19 cellular contexts compared by ENCODE assay signal in the genomic region with DNA sequence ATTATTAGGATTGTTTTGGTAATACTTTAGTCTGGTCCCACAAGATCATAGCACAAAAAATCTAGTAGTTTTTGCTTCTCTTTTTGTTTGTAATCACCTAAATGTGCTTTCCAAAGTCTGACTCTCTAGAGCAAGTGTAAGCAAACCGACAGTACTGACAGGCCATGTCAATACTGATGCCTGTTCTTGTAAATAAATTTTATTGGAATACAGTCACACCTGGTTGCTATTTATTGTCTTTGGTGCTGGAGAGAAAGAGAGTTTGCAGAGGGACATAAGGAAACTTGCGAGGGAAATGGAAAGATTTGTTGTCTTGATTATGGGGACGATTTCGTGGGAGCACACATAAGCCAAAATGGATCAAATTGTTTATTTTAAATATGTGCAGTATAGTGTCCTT.
"Had no signal": no experiment of that assay in that cellular context is flagged by ENCODE, and none has a peak within 500 bp of the region (broad histone marks: within the 10 kb centered on the region; RNA-seq: fewer than 3 reads in every experiment).

No MANE protein-coding gene starts in this region.

- DNase-seq: Kasumi-1, MV-4-11, NCI-H1048, NCI-H1105, NCI-H1436 treated with DMSO at 0.1 percent for 48 hours, NCI-H1694, NCI-H1930, NCI-H2081, NCI-H2107, NCI-H2227 treated with DMSO at 0.1 percent for 48 hours, NCI-H524, NCI-H526 treated with DMSO at 0.1 percent for 48 hours, NCI-H748 treated with DMSO at 0.1 percent for 48 hours, Peyer's patch, SHP77 treated with DMSO at 0.1 percent for 48 hours, SJCRH30 had no signal

- H3K36me3 ChIP-seq: Peyer's patch, SJCRH30 had no signal

- H3K4me3 ChIP-seq: K562, Peyer's patch, SJCRH30 had no signal

- H3K36me3 Mint-ChIP-seq: IgD-negative memory B cell had no signal

- H3K9me3 ChIP-seq: Peyer's patch, SJCRH30 had no signal

- H3K27me3 ChIP-seq: Peyer's patch, SJCRH30 had no signal

- H3K27ac ChIP-seq: KMS-11, Peyer's patch, SJCRH30 had no signal

- H3K4me3 Mint-ChIP-seq: IgD-negative memory B cell had no signal

- H3K4me1 ChIP-seq: Peyer's patch, SJCRH30 had no signal

- H3K4me1 Mint-ChIP-seq: IgD-negative memory B cell had no signal

- H3K27ac Mint-ChIP-seq: IgD-negative memory B cell had no signal

- H3K27me3 Mint-ChIP-seq: IgD-negative memory B cell had no signal
